ENCODE assay signal across 8 cellular contexts in the genomic region with DNA sequence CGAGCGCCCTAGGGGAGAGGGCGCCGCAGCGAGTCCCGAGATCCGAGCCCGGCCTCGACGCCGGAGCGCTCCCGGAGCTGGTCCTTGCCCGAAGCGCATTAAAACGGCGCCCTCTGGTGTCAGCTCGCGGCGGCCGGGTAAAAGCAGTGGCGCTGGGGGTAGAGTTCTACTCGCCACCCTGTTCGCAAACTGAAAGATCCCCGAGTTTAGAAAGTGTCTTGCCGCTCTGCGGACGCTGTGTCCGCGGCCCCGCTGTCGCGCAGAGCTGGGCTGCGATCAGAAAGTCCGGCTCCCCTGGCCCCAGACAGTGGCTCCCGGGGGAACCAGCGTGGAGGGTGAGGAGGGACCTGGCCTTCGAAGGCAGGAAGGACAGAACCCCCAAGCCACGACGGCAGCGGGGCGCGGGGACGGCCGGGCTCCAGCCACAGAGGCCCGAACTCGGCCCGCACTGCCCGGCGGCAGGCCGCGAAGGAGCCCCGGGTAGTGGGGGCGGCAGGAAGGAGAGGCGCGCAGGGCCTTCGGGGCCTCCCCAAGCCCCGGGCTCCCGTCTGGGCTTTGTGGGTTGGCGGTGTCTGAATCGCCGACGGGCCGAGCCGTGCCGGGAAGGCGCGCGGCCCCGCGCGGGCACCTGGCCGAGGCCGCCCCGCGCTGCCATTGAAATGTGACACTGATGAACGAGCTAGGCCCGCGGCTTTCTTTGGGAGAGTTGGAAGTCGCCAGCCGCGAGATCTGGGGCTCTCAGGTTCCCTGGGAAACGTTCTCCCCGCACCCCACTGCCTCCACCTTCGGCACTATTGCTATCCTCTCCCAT. TPM values are rescaled to one million over a fixed set of nuclear protein-coding genes. Genes with fewer than 3 reads are reported as not detected.
DNase-seq lines count a peak whose midpoint lies in the region; ATAC-seq and TF ChIP-seq lines count a peak whose summit lies in the region.

No MANE protein-coding gene starts in this region.

- intact Hi-C loops in OCI-LY7 (cut with micrococcal nuclease; ENCODE audit: unreplicated experiment) (no loop called here), natural killer cell (cut with micrococcal nuclease) (loop anchor here (5.0 kb wide), 1 partner anchor 1066 kb away; no protein-coding TSS in a partner anchor)

- H3K4me3 Mint-ChIP-seq in natural killer cell = peak overlapping the region; percentile 69
- no peak overlapping the region for H3K4me3 Mint-ChIP-seq in stimulated activated memory B cell treated with anti-CD40 and anti-IgM and Interleukin-4, amounts not matched to agents 10 μg/mL and 1 μg/mL and 100 μg/mL, for 72 hours

- no peak overlapping the region for H3K4me2 ChIP-seq in OCI-LY7 (ENCODE audit: low read length)

- H3K27ac Mint-ChIP-seq in natural killer cell = no peak overlapping the region
- no peak overlapping the region for H3K27ac Mint-ChIP-seq in stimulated activated memory B cell treated with anti-CD40 and anti-IgM and Interleukin-4, amounts not matched to agents 10 μg/mL and 1 μg/mL and 100 μg/mL, for 72 hours

- no peaks in the 10 kb centered on the region for H3K9me3 Mint-ChIP-seq in natural killer cell
- no peaks in the 10 kb centered on the region for H3K9me3 Mint-ChIP-seq in stimulated activated memory B cell treated with anti-CD40 and anti-IgM and Interleukin-4, amounts not matched to agents 10 μg/mL and 1 μg/mL and 100 μg/mL, for 72 hours

- TF ChIP-seq CTCF in GM12872 (IDR thresholded peaks at IDR 0.05; ENCODE audit: insufficient read depth, low read depth, low read length) (peak; percentile 67), OCI-LY7 (conservative IDR thresholded peaks at IDR 0.05; ENCODE audit: low read length) (peak; percentile 77), fibroblast of pulmonary artery (IDR thresholded peaks at IDR 0.05; ENCODE audit: low read length, missing control alignments) (peak; percentile 76), natural killer cell (IDR thresholded peaks at IDR 0.05) (peak; percentile 82)

- H3K4me3 ChIP-seq in OCI-LY7 (ENCODE audit: low read depth, low read length, poor library complexity, severe bottlenecking) (no peak overlapping the region), fibroblast of pulmonary artery (replicated peaks; ENCODE audit: low read depth, low read length) (peak overlapping the region; percentile 51)

- H4K20me1 ChIP-seq in OCI-LY7 (ENCODE audit: insufficient read depth, low read length) = no peaks in the 10 kb centered on the region

- no peaks in the 10 kb centered on the region for H3K36me3 ChIP-seq in OCI-LY7 (ENCODE audit: insufficient read depth, low read length)

- H3K4me1 ChIP-seq in OCI-LY7 (ENCODE audit: insufficient read depth, low read length, poor library complexity, severe bottlenecking) = no peaks in the 10 kb centered on the region

- no peak overlapping the region for H3K27ac ChIP-seq in OCI-LY7 (ENCODE audit: low read depth, low read length, poor library complexity, severe bottlenecking)

- no peaks in the 10 kb centered on the region for H3K79me2 ChIP-seq in OCI-LY7 (ENCODE audit: insufficient read depth, low read depth, low read length)

- H3K9me2 ChIP-seq in OCI-LY7 (ENCODE audit: insufficient read depth, low read length) = no peaks in the 10 kb centered on the region

- H3K4me1 Mint-ChIP-seq in natural killer cell = peaks cover 0 to 6% of the 10 kb centered on the region in 2 donors
- H3K4me1 Mint-ChIP-seq in stimulated activated memory B cell treated with anti-CD40 and anti-IgM and Interleukin-4, amounts not matched to agents 10 μg/mL and 1 μg/mL and 100 μg/mL, for 72 hours = no peaks in the 10 kb centered on the region

- BruUV-seq in OCI-LY7 (replicated peaks; lab: Mats Ljungman, UMichigan) = no TSS peak

- H3K36me3 Mint-ChIP-seq in natural killer cell = no peaks in the 10 kb centered on the region
- no peaks in the 10 kb centered on the region for H3K36me3 Mint-ChIP-seq in stimulated activated memory B cell treated with anti-CD40 and anti-IgM and Interleukin-4, amounts not matched to agents 10 μg/mL and 1 μg/mL and 100 μg/mL, for 72 hours

- DNase-seq in OCI-LY7 (ENCODE audit: low spot score) (no peak), fibroblast of pulmonary artery (ENCODE audit: low read depth) (peak; percentile 81), natural killer cell (peak; percentile 77)
- DNase-seq in activated T-helper 9 cell treated with anti-CD3 and anti-CD28 coated beads, Interleukin-2, amount 50 U/mL, for 16 hours (ENCODE audit: low read depth) = peak; percentile 72

- no peaks in the 10 kb centered on the region for H3K9me3 ChIP-seq in OCI-LY7 (ENCODE audit: low read length)

- ATAC-seq in HG03354 (IDR thresholded peaks at IDR 0.05; ENCODE audit: poor library complexity, severe bottlenecking, unreplicated experiment) (peak; percentile 84), natural killer cell (peak; percentile 93 to 97 (median 96)), HG02840 (IDR thresholded peaks at IDR 0.05; ENCODE audit: low FRiP score, unreplicated experiment) (no peak)
- ATAC-seq in stimulated activated memory B cell treated with anti-CD40 and anti-IgM and Interleukin-4, amounts not matched to agents 10 μg/mL and 1 μg/mL and 100 μg/mL, for 72 hours = peak; percentile 61

- H2AFZ ChIP-seq in OCI-LY7 (ENCODE audit: low read length) = no peak overlapping the region

- POLR2A ChIA-PET in OCI-LY7 (lab: Charles Lee) = interaction anchor here (0.6 to 0.7 kb wide), 3 partner anchors 385 to 1822 kb away, joined by 3 to 4 read pairs (median 4); no protein-coding TSS in a partner anchor

- CTCF ChIA-PET in OCI-LY7 (lab: Charles Lee; ENCODE audit: unreplicated experiment) = no interaction called here

- peaks cover 39 to 51% of the 10 kb centered on the region in 2 donors for H3K27me3 Mint-ChIP-seq in natural killer cell (ENCODE audit: low read depth in 2 of 2)
- peaks cover 76% of the 10 kb centered on the region for H3K27me3 Mint-ChIP-seq in stimulated activated memory B cell treated with anti-CD40 and anti-IgM and Interleukin-4, amounts not matched to agents 10 μg/mL and 1 μg/mL and 100 μg/mL, for 72 hours

RNA-seq across cellular contexts. Expression of a gene that starts 39.1 kb away (rescaled TPM):
- total RNA-seq in OCI-LY7 (2014; rRNA removed; shearing (Covaris generic)) = 2.8 and 7.8 TPM in 2 replicates
- total RNA-seq in OCI-LY7 (2022) = 16.4 and 18.8 TPM in 2 replicates
- 1 to 10 TPM; 3.5 to 6.5 (median 3.6) TPM for total RNA-seq in natural killer cell
